Comparison of ENCODE assay signal across 9 cellular contexts in genomic region chr3:99859855-99860254, GRCh38. TPM values are rescaled to one million over a fixed set of nuclear protein-coding genes. Genes with fewer than 3 reads are reported as not detected.
DNase-seq lines count a peak whose midpoint lies in the region; ATAC-seq and TF ChIP-seq lines count a peak whose summit lies in the region.
"Had no signal": no experiment of that assay in that cellular context is flagged by ENCODE, and none has a peak within 500 bp of the region (broad histone marks: within the 10 kb centered on the region; RNA-seq: fewer than 3 reads in every experiment).

No MANE protein-coding gene starts in this region.

- H3K4me1 ChIP-seq in tibial nerve, result peaks cover 0 to 43% (median 11%) of the 10 kb centered on the region in 4 donors

- H3K27ac ChIP-seq in tibial nerve, result peak overlapping the region in 2 of 4 donors; percentile 25 to 68

- 17 to 29% methylated on average over 1 of the region's 1 CpG for WGBS in tibial nerve, 2 donors

- H3K27me3 ChIP-seq in tibial nerve, result no peaks in the 10 kb centered on the region

- no peaks in the 10 kb centered on the region for H3K9me3 ChIP-seq in tibial nerve

- H3K4me3 ChIP-seq in tibial nerve, result no peak overlapping the region

- peaks cover 0 to 11% (median 0%) of the 10 kb centered on the region in 3 donors for H3K36me3 ChIP-seq in tibial nerve

- no peak for TF ChIP-seq EP300 in tibial nerve (IDR thresholded peaks at IDR 0.05)

- DNase-seq in COLO829 (ENCODE audit: low spot score) (peak; percentile 45), SW 1271 (lab: John Stamatoyannopoulos, UW) (peak; percentile 53 to 78), fibroblast of the conjunctiva (ENCODE audit: low read depth) (peak; percentile 93), sciatic nerve (ENCODE audit: low spot score) (no peak), tibial nerve (ENCODE audit: low spot score in 2 of 2) (no peak), DMS153 treated with DMSO at 0.1 percent for 48 hours (lab: John Stamatoyannopoulos, UW; ENCODE audit: unreplicated experiment) (no peak)
- DNase-seq: activated CD4-positive, alpha-beta T cell treated with anti-CD3 and anti-CD28 coated beads for 4 hours had no signal

- intact Hi-C loops in sciatic nerve (cut with DNase I), result no loop called here

- ATAC-seq in sciatic nerve, result peak; percentile 27
- ATAC-seq in GM18907 (IDR thresholded peaks at IDR 0.05; ENCODE audit: unreplicated experiment), result no peak
- ATAC-seq in GM21717 (IDR thresholded peaks at IDR 0.05; ENCODE audit: unreplicated experiment), result no peak

- no peak for TF ChIP-seq CTCF in tibial nerve (IDR thresholded peaks at IDR 0.05)

- no peak for TF ChIP-seq POLR2A in tibial nerve (IDR thresholded peaks at IDR 0.05)

RNA-seq across cellular contexts. Expression of gene CMSS1, which starts 42.2 kb away (rescaled TPM):
- 26.7 TPM for total RNA-seq in sciatic nerve
- total RNA-seq in tibial nerve, result 10 to 100 TPM in 3 of 4 donors, 1 to 10 TPM in 1; 5.5 to 29.1 (median 15.7) TPM

Comparison
In these comparisons a context has a peak if more than half of its experiments do, and no peak if none do; other contexts are left out.
1. DNase-seq: peak in COLO829 (single experiment), SW 1271 (2 of 2) and fibroblast of the conjunctiva (single experiment); none in sciatic nerve (single experiment), tibial nerve (0 of 2) and DMS153 treated with DMSO at 0.1 percent for 48 hours (single experiment).